In the genomic region with DNA sequence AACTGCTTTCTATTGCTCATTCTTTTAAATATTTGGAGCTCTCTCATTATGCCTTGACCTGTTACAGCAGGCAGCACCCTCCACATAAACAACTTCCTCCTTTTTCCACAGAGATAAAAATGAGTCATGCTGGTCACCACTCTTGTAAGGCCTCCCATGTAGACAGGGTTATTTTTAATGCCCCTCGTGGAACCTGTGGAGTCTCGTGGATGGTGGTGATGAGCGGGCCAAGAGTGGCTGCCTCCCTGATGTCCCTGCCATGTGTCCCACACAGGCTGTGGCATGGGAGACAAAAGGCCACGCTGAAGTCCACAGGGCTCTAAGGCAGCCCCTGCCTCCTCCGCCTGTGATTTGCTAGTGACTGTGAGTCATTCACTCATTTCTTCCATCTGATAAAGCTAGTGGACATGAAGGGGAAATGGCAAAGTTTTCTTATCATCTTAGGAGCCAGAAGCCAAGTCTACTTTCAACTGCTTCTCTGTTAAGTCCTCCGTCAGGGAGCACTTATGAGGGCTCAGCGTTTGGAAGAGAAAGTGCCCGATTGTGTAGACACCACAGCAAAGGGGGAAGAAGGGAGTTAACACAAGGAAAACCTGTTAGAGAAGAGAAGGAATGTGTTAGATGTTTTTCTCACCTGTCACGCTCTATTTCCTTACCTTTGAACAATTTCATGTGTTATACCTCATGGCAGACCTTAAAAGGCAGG, we compare ENCODE assay signal across 8 cellular contexts.
DNase-seq lines count a peak whose midpoint lies in the region; ATAC-seq, FAIRE-seq and TF ChIP-seq lines count a peak whose summit lies in the region.

No MANE protein-coding gene starts in this region.

- in situ Hi-C loops in K562 (cut with MboI) = no loop called here

- H3K9me1 ChIP-seq in K562 (ENCODE audit: control insufficient read depth, insufficient read depth, low read length) = no peaks in the 10 kb centered on the region

- no peaks in the 10 kb centered on the region for H3K9me3 Mint-ChIP-seq in type B pancreatic cell

- H2AFZ ChIP-seq in K562 (ENCODE audit: low read depth, low read length) = peak overlapping the region; percentile 87

- H3K27me3 ChIP-seq in K562 (ENCODE audit: control insufficient read depth in 2 of 2, insufficient read depth in 2 of 2, low read length in 2 of 2) = no peaks in the 10 kb centered on the region

- no peaks in the 10 kb centered on the region for H4K20me1 ChIP-seq in K562 (replicated peaks; ENCODE audit: control insufficient read depth, insufficient read depth, low read length)

- H3K27ac ChIP-seq in K562 (ENCODE audit: extremely low read depth, low read depth, low read length) = peak overlapping the region; percentile 92

- TF ChIP-seq RAD21 in K562 (CRISPR knock-in tag; conservative IDR thresholded peaks at IDR 0.05 in 1 of 2, IDR thresholded peaks at IDR 0.05 in 1 of 2) = peak; percentile 21 to 23; a peak in 2 of 4 replicates

- no peaks in the 10 kb centered on the region for H3K36me3 ChIP-seq in K562 (ENCODE audit: control insufficient read depth, insufficient read depth, low read length)

- H3K27ac Mint-ChIP-seq in type B pancreatic cell = peak overlapping the region; percentile 50

- intact Hi-C loops in K562 (cut with micrococcal nuclease) = loop anchor here (2.0 to 10.0 kb wide), 3 partner anchors 44 to 80 kb away; no protein-coding TSS in a partner anchor
- intact Hi-C loops in left colon (cut with DNase I, micrococcal nuclease) = no loop called here

- BruUV-seq in K562 (replicated peaks; lab: Mats Ljungman, UMichigan) = TSS peak; percentile 41

- peak; percentile 67 for TF ChIP-seq EP300 in K562 (IDR thresholded peaks at IDR 0.05; ENCODE audit: low read length)

- H3K4me2 ChIP-seq in K562 (ENCODE audit: insufficient read depth, low read length) = peak overlapping the region; percentile 80

- peak; percentile 90 for FAIRE-seq in K562 (lab: Jason Lieb, UNC)

- no peaks in the 10 kb centered on the region for H3K27me3 Mint-ChIP-seq in type B pancreatic cell

- CTCF ChIA-PET in K562 (lab: Yijun Ruan, JAX; ENCODE audit: low intra/inter-chr PET ratio) = no interaction called here

- TF ChIP-seq POLR2A in K562 (conservative IDR thresholded peaks at IDR 0.05) = peak; percentile 77

- no peaks in the 10 kb centered on the region for H3K9me3 ChIP-seq in K562 (replicated peaks; ENCODE audit: control insufficient read depth, insufficient read depth, low read depth, low read length)

- peaks cover 3% of the 10 kb centered on the region; the same call in 1 of the 3 replicates for H3K79me2 ChIP-seq in K562 (ENCODE audit: control insufficient read depth, insufficient read depth, low read length)

- H3K36me3 Mint-ChIP-seq in type B pancreatic cell = no peaks in the 10 kb centered on the region

- POLR2A ChIA-PET in K562 (lab: Yijun Ruan, JAX) = interaction anchor here (0.6 to 1.8 kb wide), 10 partner anchors 10 to 95 kb away, joined by 3 to 10 read pairs (median 3); no protein-coding TSS in a partner anchor

- DNase-seq in Kasumi-1 (lab: John Stamatoyannopoulos, UW) = peak; percentile 78 to 83
- DNase-seq in K562 (ENCODE audit: extremely low read depth in 1 of 4, low spot score in 3 of 4) = peak; percentile 69 to 90 (median 78)
- DNase-seq in left colon = peak; percentile 17 to 34
- DNase-seq in type B pancreatic cell (ENCODE audit: extremely low spot score, unreplicated experiment) = no peak
- no peak for DNase-seq in NCI-H446 (lab: John Stamatoyannopoulos, UW)

- peak; percentile 87 for ATAC-seq in K562
- ATAC-seq in left colon = peak; percentile 97
- no peak for ATAC-seq in HG02763 (IDR thresholded peaks at IDR 0.05; ENCODE audit: unreplicated experiment)
- ATAC-seq in GM19324 (IDR thresholded peaks at IDR 0.05; ENCODE audit: low FRiP score, unreplicated experiment) = no peak
- no peak for ATAC-seq in HG02973 (IDR thresholded peaks at IDR 0.05; ENCODE audit: unreplicated experiment)

- peaks cover 12 to 31% of the 10 kb centered on the region in 2 experiments for H3K4me1 ChIP-seq in K562 (replicated peaks in 1 of 2; ENCODE audit: control insufficient read depth in 2 of 2, insufficient read depth in 2 of 2, low read length in 2 of 2)

- no peak overlapping the region for H3K4me3 ChIP-seq in K562

- under 1% methylated on average over 9 of the region's 9 CpGs for WGBS in K562 (ENCODE audit: insufficient coverage, low coverage, missing lambda C conversion rate)

- no peak overlapping the region for H3K4me3 Mint-ChIP-seq in type B pancreatic cell

- peaks cover 21% of the 10 kb centered on the region for H3K4me1 Mint-ChIP-seq in type B pancreatic cell (ENCODE audit: unreplicated experiment)

- peak overlapping the region; percentile 74 to 81 for H3K9ac ChIP-seq in K562 (ENCODE audit: insufficient read depth in 1 of 2, low read depth in 2 of 2, low read length in 2 of 2)

- no peak; a peak in 1 of 6 replicates for TF ChIP-seq CTCF in K562 (IDR thresholded peaks at IDR 0.05 in 2 of 3, conservative IDR thresholded peaks at IDR 0.05 in 1 of 3; ENCODE audit: insufficient read depth in 2 of 3, low read depth in 1 of 3, low read length in 3 of 3)
- TF ChIP-seq CTCF in type B pancreatic cell (conservative IDR thresholded peaks at IDR 0.05) = no peak

TF ChIP-seq in K562, 482 proteins besides CTCF, POLR2A, EP300 and RAD21 (continues in another document):
- TF ChIP-seq NELFE (IDR thresholded peaks at IDR 0.05; ENCODE audit: insufficient read depth, insufficient read length) = no peak
- no peak for TF ChIP-seq FIP1L1 (IDR thresholded peaks at IDR 0.05; ENCODE audit: low read depth, low read length, poor library complexity, severe bottlenecking)
- peak; percentile 79 for TF ChIP-seq MYC (IDR thresholded peaks at IDR 0.05; ENCODE audit: low read depth, low read length)
- TF ChIP-seq MYC (CRISPR knock-in tag; IDR thresholded peaks at IDR 0.05; ENCODE audit: borderline replicate concordance, low read depth) = no peak
- peak; percentile 85 for TF ChIP-seq JUN (IDR thresholded peaks at IDR 0.05; ENCODE audit: borderline replicate concordance, low read depth, low read length)
- TF ChIP-seq JUN (CRISPR knock-in tag; IDR thresholded peaks at IDR 0.05; ENCODE audit: borderline replicate concordance) = peak; percentile 90; the same call in 1 of the 2 replicates
- peak; percentile 93 for TF ChIP-seq MTA1 (IDR thresholded peaks at IDR 0.05; ENCODE audit: borderline replicate concordance)
- no peak for TF ChIP-seq PHTF2 (CRISPR knock-in tag; IDR thresholded peaks at IDR 0.05)
- peak in 1 of 2 experiments; percentile 88; a peak in 2 of 4 replicates for TF ChIP-seq HDAC1 (IDR thresholded peaks at IDR 0.05)
- peak; percentile 83 for TF ChIP-seq ZFX (CRISPR knock-in tag; IDR thresholded peaks at IDR 0.05)
- TF ChIP-seq AFF1 (IDR thresholded peaks at IDR 0.05; ENCODE audit: low read depth in 1 of 2, partially characterized antibody in 2 of 2) = peak; percentile 66 to 72
- peak; percentile 12; the same call in 1 of the 2 replicates for TF ChIP-seq DEAF1 (CRISPR knock-in tag; IDR thresholded peaks at IDR 0.05)
- no peak for TF ChIP-seq YY1 (IDR thresholded peaks at IDR 0.05; ENCODE audit: borderline replicate concordance in 1 of 3, control insufficient read depth in 1 of 3, extremely low read depth in 1 of 3, insufficient read depth in 3 of 3, insufficient read length in 1 of 3, insufficient replicate concordance in 2 of 3, low read depth in 1 of 3, low read length in 2 of 3)

Comparison
In these comparisons a context has a peak if more than half of its experiments do, and no peak if none do; other contexts are left out.
1. DNase-seq: peak in Kasumi-1 (2 of 2), K562 (4 of 4) and left colon (2 of 2); none in type B pancreatic cell (single experiment) and NCI-H446 (0 of 2).
2. ATAC-seq: peak in K562 (single experiment) and left colon (single experiment); none in HG02763 (single experiment), GM19324 (single experiment) and HG02973 (single experiment).